In the genomic region with DNA sequence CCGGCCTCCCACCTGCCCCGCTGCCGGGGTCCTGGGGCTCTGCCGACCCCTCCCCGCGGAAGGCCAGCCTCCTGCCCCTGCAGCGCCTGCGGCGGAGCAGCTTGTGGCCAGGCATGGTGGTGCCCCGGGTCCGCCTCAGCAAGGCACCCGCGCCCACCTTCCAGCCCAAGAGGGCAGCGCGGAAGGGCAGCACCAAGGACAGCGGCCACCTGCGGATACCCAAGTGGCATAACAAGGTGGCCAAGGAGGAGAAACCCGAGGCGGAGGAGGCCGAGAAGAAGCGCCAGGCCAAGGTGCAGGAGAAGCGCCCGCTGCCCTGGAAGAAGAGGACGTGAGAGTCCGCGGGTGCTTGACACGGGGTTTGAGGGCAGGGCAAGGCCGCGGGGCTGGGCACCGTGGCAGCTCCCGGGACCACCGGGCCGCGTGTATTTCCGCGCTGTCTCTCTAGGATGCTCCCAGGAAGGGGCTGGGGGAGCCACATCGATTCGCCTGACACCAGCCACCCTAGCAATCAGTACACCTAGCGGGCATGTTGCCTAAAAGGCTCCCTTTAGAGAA, we compare ENCODE assay signal across 16 cellular contexts. TPM values are rescaled to one million over a fixed set of nuclear protein-coding genes. Genes with fewer than 3 reads are reported as not detected.
"Had no signal": no experiment of that assay in that cellular context is flagged by ENCODE, and none has a peak within 500 bp of the region (broad histone marks: within the 10 kb centered on the region; RNA-seq: fewer than 3 reads in every experiment).

No MANE protein-coding gene starts in this region.

RNA-seq across cellular contexts. Expression of a gene that starts 20.8 kb away (rescaled TPM):
- total RNA-seq: heart left ventricle, kidney epithelial cell, left ventricle myocardium inferior, lower lobe of right lung, natural killer cell, osteoblast, pancreas, psoas muscle, right lobe of liver, skeletal muscle tissue, smooth muscle cell, temporal lobe, ureter, uterus had no signal
- polyA plus RNA-seq: heart left ventricle, immature natural killer cell, neural cell, pancreas, psoas muscle, smooth muscle cell had no signal
